ENCODE assay signal across 1 cellular context in the genomic region with DNA sequence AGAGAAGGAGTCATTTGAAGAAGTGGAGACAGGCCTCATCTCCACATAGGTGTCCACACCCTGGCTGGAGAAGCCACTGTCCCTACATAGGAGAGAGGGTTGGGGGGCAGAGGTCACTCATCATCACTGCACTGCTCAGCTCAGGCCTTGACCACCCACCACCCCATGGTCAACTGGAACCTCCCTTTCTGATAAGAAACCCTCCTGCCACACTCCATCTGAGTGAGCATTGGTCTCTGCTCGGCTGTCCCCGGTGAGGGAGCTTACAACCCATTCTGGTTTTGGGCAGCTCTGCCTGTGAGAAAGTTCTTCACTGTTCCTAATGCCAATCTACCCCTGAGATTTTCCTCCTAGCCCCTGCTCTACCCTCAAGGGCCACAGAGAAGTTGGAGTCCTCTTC.
TF ChIP-seq lines count a peak whose summit lies in the region.

No MANE protein-coding gene starts in this region.

TF ChIP-seq in GM23338, 12 proteins besides CTCF, POLR2A, EP300 and RAD21:
- TF ChIP-seq CREB1 (CRISPR knock-in tag; IDR thresholded peaks at IDR 0.05; ENCODE audit: low read depth) (no peak), EZH2phosphoT487 (IDR thresholded peaks at IDR 0.05; ENCODE audit: unreplicated experiment) (no peak), JUNB (IDR thresholded peaks at IDR 0.05; ENCODE audit: unreplicated experiment) (no peak), EZH2 (IDR thresholded peaks at IDR 0.05; ENCODE audit: low read depth, unreplicated experiment) (no peak), ZNF331 (CRISPR knock-in tag; IDR thresholded peaks at IDR 0.05; ENCODE audit: low read depth) (no peak), ZNF114 (CRISPR knock-in tag; IDR thresholded peaks at IDR 0.05) (no peak), STAT1 (IDR thresholded peaks at IDR 0.05; ENCODE audit: unreplicated experiment) (no peak), POLR2AphosphoS5 (IDR thresholded peaks at IDR 0.05; ENCODE audit: low read depth) (no peak), NANOG (IDR thresholded peaks at IDR 0.05; ENCODE audit: borderline replicate concordance) (no peak)
- TF ChIP-seq, protein P1, sequence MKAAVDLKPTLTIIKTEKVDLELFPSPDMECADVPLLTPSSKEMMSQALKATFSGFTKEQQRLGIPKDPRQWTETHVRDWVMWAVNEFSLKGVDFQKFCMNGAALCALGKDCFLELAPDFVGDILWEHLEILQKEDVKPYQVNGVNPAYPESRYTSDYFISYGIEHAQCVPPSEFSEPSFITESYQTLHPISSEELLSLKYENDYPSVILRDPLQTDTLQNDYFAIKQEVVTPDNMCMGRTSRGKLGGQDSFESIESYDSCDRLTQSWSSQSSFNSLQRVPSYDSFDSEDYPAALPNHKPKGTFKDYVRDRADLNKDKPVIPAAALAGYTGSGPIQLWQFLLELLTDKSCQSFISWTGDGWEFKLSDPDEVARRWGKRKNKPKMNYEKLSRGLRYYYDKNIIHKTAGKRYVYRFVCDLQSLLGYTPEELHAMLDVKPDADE (IDR thresholded peaks at IDR 0.05): no peak
- TF ChIP-seq, protein P2, sequence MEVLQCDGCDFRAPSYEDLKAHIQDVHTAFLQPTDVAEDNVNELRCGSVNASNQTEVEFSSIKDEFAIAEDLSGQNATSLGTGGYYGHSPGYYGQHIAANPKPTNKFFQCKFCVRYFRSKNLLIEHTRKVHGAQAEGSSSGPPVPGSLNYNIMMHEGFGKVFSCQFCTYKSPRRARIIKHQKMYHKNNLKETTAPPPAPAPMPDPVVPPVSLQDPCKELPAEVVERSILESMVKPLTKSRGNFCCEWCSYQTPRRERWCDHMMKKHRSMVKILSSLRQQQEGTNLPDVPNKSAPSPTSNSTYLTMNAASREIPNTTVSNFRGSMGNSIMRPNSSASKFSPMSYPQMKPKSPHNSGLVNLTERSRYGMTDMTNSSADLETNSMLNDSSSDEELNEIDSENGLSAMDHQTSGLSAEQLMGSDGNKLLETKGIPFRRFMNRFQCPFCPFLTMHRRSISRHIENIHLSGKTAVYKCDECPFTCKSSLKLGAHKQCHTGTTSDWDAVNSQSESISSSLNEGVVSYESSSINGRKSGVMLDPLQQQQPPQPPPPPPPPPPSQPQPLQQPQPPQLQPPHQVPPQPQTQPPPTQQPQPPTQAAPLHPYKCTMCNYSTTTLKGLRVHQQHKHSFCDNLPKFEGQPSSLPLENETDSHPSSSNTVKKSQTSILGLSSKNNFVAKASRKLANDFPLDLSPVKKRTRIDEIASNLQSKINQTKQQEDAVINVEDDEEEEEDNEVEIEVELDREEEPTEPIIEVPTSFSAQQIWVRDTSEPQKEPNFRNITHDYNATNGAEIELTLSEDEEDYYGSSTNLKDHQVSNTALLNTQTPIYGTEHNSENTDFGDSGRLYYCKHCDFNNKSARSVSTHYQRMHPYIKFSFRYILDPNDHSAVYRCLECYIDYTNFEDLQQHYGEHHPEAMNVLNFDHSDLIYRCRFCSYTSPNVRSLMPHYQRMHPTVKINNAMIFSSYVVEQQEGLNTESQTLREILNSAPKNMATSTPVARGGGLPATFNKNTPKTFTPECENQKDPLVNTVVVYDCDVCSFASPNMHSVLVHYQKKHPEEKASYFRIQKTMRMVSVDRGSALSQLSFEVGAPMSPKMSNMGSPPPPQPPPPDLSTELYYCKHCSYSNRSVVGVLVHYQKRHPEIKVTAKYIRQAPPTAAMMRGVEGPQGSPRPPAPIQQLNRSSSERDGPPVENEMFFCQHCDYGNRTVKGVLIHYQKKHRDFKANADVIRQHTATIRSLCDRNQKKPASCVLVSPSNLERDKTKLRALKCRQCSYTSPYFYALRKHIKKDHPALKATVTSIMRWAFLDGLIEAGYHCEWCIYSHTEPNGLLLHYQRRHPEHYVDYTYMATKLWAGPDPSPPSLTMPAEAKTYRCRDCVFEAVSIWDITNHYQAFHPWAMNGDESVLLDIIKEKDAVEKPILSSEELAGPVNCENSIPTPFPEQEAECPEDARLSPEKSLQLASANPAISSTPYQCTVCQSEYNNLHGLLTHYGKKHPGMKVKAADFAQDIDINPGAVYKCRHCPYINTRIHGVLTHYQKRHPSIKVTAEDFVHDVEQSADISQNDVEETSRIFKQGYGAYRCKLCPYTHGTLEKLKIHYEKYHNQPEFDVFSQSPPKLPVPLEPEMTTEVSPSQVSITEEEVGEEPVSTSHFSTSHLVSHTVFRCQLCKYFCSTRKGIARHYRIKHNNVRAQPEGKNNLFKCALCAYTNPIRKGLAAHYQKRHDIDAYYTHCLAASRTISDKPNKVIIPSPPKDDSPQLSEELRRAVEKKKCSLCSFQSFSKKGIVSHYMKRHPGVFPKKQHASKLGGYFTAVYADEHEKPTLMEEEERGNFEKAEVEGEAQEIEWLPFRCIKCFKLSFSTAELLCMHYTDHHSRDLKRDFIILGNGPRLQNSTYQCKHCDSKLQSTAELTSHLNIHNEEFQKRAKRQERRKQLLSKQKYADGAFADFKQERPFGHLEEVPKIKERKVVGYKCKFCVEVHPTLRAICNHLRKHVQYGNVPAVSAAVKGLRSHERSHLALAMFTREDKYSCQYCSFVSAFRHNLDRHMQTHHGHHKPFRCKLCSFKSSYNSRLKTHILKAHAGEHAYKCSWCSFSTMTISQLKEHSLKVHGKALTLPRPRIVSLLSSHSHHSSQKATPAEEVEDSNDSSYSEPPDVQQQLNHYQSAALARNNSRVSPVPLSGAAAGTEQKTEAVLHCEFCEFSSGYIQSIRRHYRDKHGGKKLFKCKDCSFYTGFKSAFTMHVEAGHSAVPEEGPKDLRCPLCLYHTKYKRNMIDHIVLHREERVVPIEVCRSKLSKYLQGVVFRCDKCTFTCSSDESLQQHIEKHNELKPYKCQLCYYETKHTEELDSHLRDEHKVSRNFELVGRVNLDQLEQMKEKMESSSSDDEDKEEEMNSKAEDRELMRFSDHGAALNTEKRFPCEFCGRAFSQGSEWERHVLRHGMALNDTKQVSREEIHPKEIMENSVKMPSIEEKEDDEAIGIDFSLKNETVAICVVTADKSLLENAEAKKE (CRISPR knock-in tag; IDR thresholded peaks at IDR 0.05): no peak
- TF ChIP-seq, protein P3, sequence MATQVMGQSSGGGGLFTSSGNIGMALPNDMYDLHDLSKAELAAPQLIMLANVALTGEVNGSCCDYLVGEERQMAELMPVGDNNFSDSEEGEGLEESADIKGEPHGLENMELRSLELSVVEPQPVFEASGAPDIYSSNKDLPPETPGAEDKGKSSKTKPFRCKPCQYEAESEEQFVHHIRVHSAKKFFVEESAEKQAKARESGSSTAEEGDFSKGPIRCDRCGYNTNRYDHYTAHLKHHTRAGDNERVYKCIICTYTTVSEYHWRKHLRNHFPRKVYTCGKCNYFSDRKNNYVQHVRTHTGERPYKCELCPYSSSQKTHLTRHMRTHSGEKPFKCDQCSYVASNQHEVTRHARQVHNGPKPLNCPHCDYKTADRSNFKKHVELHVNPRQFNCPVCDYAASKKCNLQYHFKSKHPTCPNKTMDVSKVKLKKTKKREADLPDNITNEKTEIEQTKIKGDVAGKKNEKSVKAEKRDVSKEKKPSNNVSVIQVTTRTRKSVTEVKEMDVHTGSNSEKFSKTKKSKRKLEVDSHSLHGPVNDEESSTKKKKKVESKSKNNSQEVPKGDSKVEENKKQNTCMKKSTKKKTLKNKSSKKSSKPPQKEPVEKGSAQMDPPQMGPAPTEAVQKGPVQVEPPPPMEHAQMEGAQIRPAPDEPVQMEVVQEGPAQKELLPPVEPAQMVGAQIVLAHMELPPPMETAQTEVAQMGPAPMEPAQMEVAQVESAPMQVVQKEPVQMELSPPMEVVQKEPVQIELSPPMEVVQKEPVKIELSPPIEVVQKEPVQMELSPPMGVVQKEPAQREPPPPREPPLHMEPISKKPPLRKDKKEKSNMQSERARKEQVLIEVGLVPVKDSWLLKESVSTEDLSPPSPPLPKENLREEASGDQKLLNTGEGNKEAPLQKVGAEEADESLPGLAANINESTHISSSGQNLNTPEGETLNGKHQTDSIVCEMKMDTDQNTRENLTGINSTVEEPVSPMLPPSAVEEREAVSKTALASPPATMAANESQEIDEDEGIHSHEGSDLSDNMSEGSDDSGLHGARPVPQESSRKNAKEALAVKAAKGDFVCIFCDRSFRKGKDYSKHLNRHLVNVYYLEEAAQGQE (IDR thresholded peaks at IDR 0.05; ENCODE audit: unreplicated experiment): no peak
